Comparison of ENCODE assay signal across 1 cellular context in genomic region chr3:58299839-58300516, GRCh38.
TF ChIP-seq lines count a peak whose summit lies in the region.

No MANE protein-coding gene starts in this region.

TF ChIP-seq in H1, 55 proteins besides CTCF, POLR2A, EP300 and RAD21:
- no peak for TF ChIP-seq NRF1 (IDR thresholded peaks at IDR 0.05; ENCODE audit: low read depth, low read length)
- TF ChIP-seq ATF2 (IDR thresholded peaks at IDR 0.05; ENCODE audit: low read length) = no peak
- no peak for TF ChIP-seq HDAC2 (IDR thresholded peaks at IDR 0.05; ENCODE audit: borderline replicate concordance in 1 of 2, low read depth in 2 of 2, low read length in 2 of 2)
- no peak for TF ChIP-seq CBX8 (IDR thresholded peaks at IDR 0.05; ENCODE audit: borderline replicate concordance, low read depth, low read length)
- no peak for TF ChIP-seq CREB1 (IDR thresholded peaks at IDR 0.05)
- TF ChIP-seq ATF3 (IDR thresholded peaks at IDR 0.05; ENCODE audit: insufficient read depth, low read depth, low read length) = no peak
- no peak for TF ChIP-seq SRF (IDR thresholded peaks at IDR 0.05; ENCODE audit: low read depth, low read length)
- no peak for TF ChIP-seq BCL11A (IDR thresholded peaks at IDR 0.05; ENCODE audit: low read depth in 2 of 2, low read length in 2 of 2)
- TF ChIP-seq RBBP5 (IDR thresholded peaks at IDR 0.05; ENCODE audit: borderline replicate concordance, low read depth, low read length) = no peak
- TF ChIP-seq ZNF274 (IDR thresholded peaks at IDR 0.05; ENCODE audit: borderline replicate concordance, extremely low read depth, low read length) = no peak
- no peak for TF ChIP-seq TAF1 (IDR thresholded peaks at IDR 0.05; ENCODE audit: low read depth, low read length)
- TF ChIP-seq MAFK (IDR thresholded peaks at IDR 0.05; ENCODE audit: low read depth, low read length) = no peak
- TF ChIP-seq PHF8 (conservative IDR thresholded peaks at IDR 0.05; ENCODE audit: low read depth, low read length) = no peak
- TF ChIP-seq TBP (IDR thresholded peaks at IDR 0.05; ENCODE audit: low read depth, low read length) = no peak
- no peak for TF ChIP-seq BRCA1 (IDR thresholded peaks at IDR 0.05; ENCODE audit: low read depth, low read length)
- no peak for TF ChIP-seq BACH1 (IDR thresholded peaks at IDR 0.05; ENCODE audit: low read length)
- no peak for TF ChIP-seq SIRT6 (IDR thresholded peaks at IDR 0.05; ENCODE audit: low read length)
- no peak for TF ChIP-seq SIX5 (IDR thresholded peaks at IDR 0.05; ENCODE audit: low read depth, low read length)
- TF ChIP-seq EGR1 (IDR thresholded peaks at IDR 0.05; ENCODE audit: borderline replicate concordance, low read depth, low read length) = no peak
